16 cellular contexts compared by ENCODE assay signal in genomic region chr6:17179246-17180073, GRCh38.
A peak's percentile ranks its signal among the peaks of the same experiment; 100 is the strongest.
DNase-seq lines count a peak whose midpoint lies in the region; ATAC-seq and TF ChIP-seq lines count a peak whose summit lies in the region.
"Had no signal": no experiment of that assay in that cellular context is flagged by ENCODE, and none has a peak within 500 bp of the region (broad histone marks: within the 10 kb centered on the region; RNA-seq: fewer than 3 reads in every experiment).

No MANE protein-coding gene starts in this region.

- no peak for TF ChIP-seq POLR2A in gastrocnemius medialis (IDR thresholded peaks at IDR 0.05)

- H3K4me1 ChIP-seq in gastrocnemius medialis: peaks cover 0 to 3% of the 10 kb centered on the region in 2 donors
- H3K4me1 ChIP-seq in effector memory CD4-positive, alpha-beta T cell (ENCODE audit: control insufficient read depth, insufficient read depth, low read length, poor library complexity, severe bottlenecking): no peaks in the 10 kb centered on the region

- DNase-seq in NCI-H1092 treated with DMSO at 0.1 percent for 48 hours (lab: John Stamatoyannopoulos, UW): peak; percentile 28
- DNase-seq in NCI-H1092 (lab: John Stamatoyannopoulos, UW): no peak
- peak; percentile 27 for DNase-seq in OCI-M1 (lab: John Stamatoyannopoulos, UW)
- no peak for DNase-seq in gastrocnemius medialis
- DNase-seq in stimulated activated naive CD8-positive, alpha-beta T cell treated with anti-CD3 and anti-CD28 coated beads, Interleukin-15, Interleukin-2, amounts not matched to agents 100 U/mL and 50 U/mL, for 24 hours: no peak
- DNase-seq in effector memory CD4-positive, alpha-beta T cell: no peak
- DNase-seq in iPS-NIHi7 (ENCODE audit: extremely low spot score): no peak
- DNase-seq: activated CD4-positive, alpha-beta T cell treated with anti-CD3 and anti-CD28 coated beads for 48 hours; foreskin melanocyte; NCI-H2227 treated with DMSO at 0.1 percent for 48 hours; occipital lobe; T-helper 2 cell had no signal

- H3K27ac ChIP-seq in gastrocnemius medialis: peak overlapping the region in 3 of 4 donors; percentile 12 to 34 (median 33)
- no peak overlapping the region for H3K27ac ChIP-seq in effector memory CD4-positive, alpha-beta T cell (ENCODE audit: insufficient read depth, low read length, poor library complexity, severe bottlenecking)
- H3K27ac ChIP-seq: 22Rv1, coronary artery had no signal

- no peaks in the 10 kb centered on the region for H3K27me3 ChIP-seq in gastrocnemius medialis
- H3K27me3 ChIP-seq in effector memory CD4-positive, alpha-beta T cell (replicated peaks; ENCODE audit: control insufficient read depth, insufficient read depth, low read length, poor library complexity, severe bottlenecking): no peaks in the 10 kb centered on the region

- TF ChIP-seq CTCF in gastrocnemius medialis (IDR thresholded peaks at IDR 0.05 in 4 of 5, conservative IDR thresholded peaks at IDR 0.05 in 1 of 5): no peak

- H3K36me3 ChIP-seq in gastrocnemius medialis: no peaks in the 10 kb centered on the region
- H3K36me3 ChIP-seq in effector memory CD4-positive, alpha-beta T cell (ENCODE audit: control insufficient read depth, insufficient read depth, low read length): no peaks in the 10 kb centered on the region

- H3K4me3 ChIP-seq in gastrocnemius medialis: no peak overlapping the region
- no peak overlapping the region for H3K4me3 ChIP-seq in effector memory CD4-positive, alpha-beta T cell (ENCODE audit: insufficient read depth, low read depth, low read length, poor library complexity, severe bottlenecking)
- H3K4me3 ChIP-seq: coronary artery had no signal

- ATAC-seq in esophagus mucosa (peak; percentile 66), gastrocnemius medialis (peak; percentile 44 to 81)
- ATAC-seq in stimulated activated naive CD8-positive, alpha-beta T cell treated with anti-CD3 and anti-CD28 coated beads, Interleukin-15, Interleukin-2, amounts not matched to agents 100 U/mL and 50 U/mL, for 24 hours: no peak
- ATAC-seq: Panc1 had no signal

- intact Hi-C loops in gastrocnemius medialis (cut with DNase I; ENCODE audit: low total_unique reads): no loop called here

- no peaks in the 10 kb centered on the region for H3K9me3 ChIP-seq in gastrocnemius medialis
- H3K9me3 ChIP-seq in effector memory CD4-positive, alpha-beta T cell (ENCODE audit: control insufficient read depth, low read length): no peaks in the 10 kb centered on the region

- in situ Hi-C loops in gastrocnemius medialis (cut with MboI; ENCODE audit: low sequenced_read_pairs in 4 of 4): no loop called here

Comparison
In these comparisons a context has a peak if more than half of its experiments do, and no peak if none do; other contexts are left out.
1. DNase-seq: peak in NCI-H1092 treated with DMSO at 0.1 percent for 48 hours (single experiment) and OCI-M1 (single experiment); none in NCI-H1092 (single experiment), gastrocnemius medialis (0 of 2), stimulated activated naive CD8-positive, alpha-beta T cell treated with anti-CD3 and anti-CD28 coated beads, Interleukin-15, Interleukin-2, amounts not matched to agents 100 U/mL and 50 U/mL, for 24 hours (single experiment), effector memory CD4-positive, alpha-beta T cell (0 of 3) and iPS-NIHi7 (single experiment).